Comparison of ENCODE assay signal across 11 cellular contexts in the genomic region with DNA sequence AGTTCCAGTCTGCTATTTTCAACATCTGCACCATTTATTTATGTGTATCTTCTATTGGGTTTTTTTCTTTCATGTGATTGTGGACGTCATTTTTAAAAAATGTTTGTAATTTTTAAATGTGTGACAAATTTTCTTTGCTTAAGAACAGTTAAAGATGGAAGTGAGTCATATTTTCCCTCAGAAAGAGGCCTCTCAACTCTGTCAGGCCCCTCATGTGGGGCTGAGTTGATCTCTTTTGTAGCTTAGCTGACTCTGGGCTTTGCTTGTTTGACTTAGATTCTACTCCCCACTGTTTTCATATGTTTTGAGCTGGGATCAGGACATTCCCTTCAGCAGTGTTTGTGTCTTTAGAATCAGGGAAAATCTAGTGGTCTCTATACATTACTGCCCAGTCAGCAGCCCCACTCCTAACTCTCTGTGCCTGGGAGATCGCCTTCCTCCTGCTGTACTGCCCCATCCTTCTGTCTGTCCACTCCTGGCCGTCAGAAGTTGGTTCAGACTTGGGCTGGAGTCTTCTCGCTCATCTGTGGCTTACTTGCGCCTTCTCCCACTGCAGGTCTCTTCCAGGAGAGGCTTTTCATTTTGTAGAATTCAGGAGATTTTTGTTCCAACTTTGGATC.
A peak's percentile ranks its signal among the peaks of the same experiment; 100 is the strongest.
DNase-seq lines count a peak whose midpoint lies in the region; ATAC-seq and TF ChIP-seq lines count a peak whose summit lies in the region.
"Had no signal": no experiment of that assay in that cellular context is flagged by ENCODE, and none has a peak within 500 bp of the region (broad histone marks: within the 10 kb centered on the region; RNA-seq: fewer than 3 reads in every experiment).

No MANE protein-coding gene starts in this region.

- H3K27me3 ChIP-seq in SJSA1 (replicated peaks) (no peaks in the 10 kb centered on the region), endodermal cell (ENCODE audit: control insufficient read depth, insufficient read depth, low read length, poor library complexity, severe bottlenecking) (no peaks in the 10 kb centered on the region), heart left ventricle (no peaks in the 10 kb centered on the region), adrenal gland (no peaks in the 10 kb centered on the region)

- H3K9ac ChIP-seq in endodermal cell (ENCODE audit: extremely low read depth, low read length, poor library complexity, severe bottlenecking), result peak overlapping the region; percentile 5

- H3K4me1 Mint-ChIP-seq in activated CD4-positive, alpha-beta T cell treated with anti-CD3 and anti-CD28 coated beads for 36 hours, result peaks cover 27% of the 10 kb centered on the region
- peaks cover 6% of the 10 kb centered on the region for H3K4me1 Mint-ChIP-seq in endodermal cell

- H3K36me3 ChIP-seq in SJSA1 (peaks cover 51% of the 10 kb centered on the region), endodermal cell (ENCODE audit: control insufficient read depth, insufficient read depth, low read length) (peaks cover 82% of the 10 kb centered on the region), heart left ventricle (peaks cover 0 to 83% (median 59%) of the 10 kb centered on the region in 9 donors), adrenal gland (replicated peaks in 1 of 2) (peaks cover 0 to 56% of the 10 kb centered on the region in 2 donors)

- no peaks in the 10 kb centered on the region for H3K27me3 Mint-ChIP-seq in activated CD4-positive, alpha-beta T cell treated with anti-CD3 and anti-CD28 coated beads for 36 hours
- no peaks in the 10 kb centered on the region for H3K27me3 Mint-ChIP-seq in endodermal cell (ENCODE audit: insufficient read depth)

- ATAC-seq in activated CD4-positive, alpha-beta T cell treated with anti-CD3 and anti-CD28 coated beads for 36 hours, result peak; percentile 93
- no peak for ATAC-seq in heart left ventricle
- ATAC-seq: GM12878 had no signal

- WGBS in endodermal cell (ENCODE audit: insufficient coverage in 1 of 2, insufficient read length in 1 of 2), 2 experiments, result 96% methylated on average over 5 of the region's 5 CpGs; no CpG with 5 or more reads in 1 of the 2 experiments
- WGBS in heart left ventricle, 4 donors, result 94 to 97% (median 95%) methylated on average over 5 of the region's 5 CpGs
- WGBS in adrenal gland, 4 donors, result 94 to 96% (median 94%) methylated on average over 5 of the region's 5 CpGs

- H3K9me3 ChIP-seq in SJSA1 (replicated peaks), result no peaks in the 10 kb centered on the region
- H3K9me3 ChIP-seq in endodermal cell (ENCODE audit: control insufficient read depth, low read length), result peaks cover 13% of the 10 kb centered on the region
- H3K9me3 ChIP-seq in heart left ventricle, result peaks cover 0 to 20% (median 0%) of the 10 kb centered on the region in 12 donors
- no peaks in the 10 kb centered on the region for H3K9me3 ChIP-seq in adrenal gland (replicated peaks in 1 of 3)

- peak overlapping the region; percentile 25 for H3K4me3 Mint-ChIP-seq in activated CD4-positive, alpha-beta T cell treated with anti-CD3 and anti-CD28 coated beads for 36 hours
- no peak overlapping the region for H3K4me3 Mint-ChIP-seq in endodermal cell

- CTCF ChIA-PET in activated CD4-positive, alpha-beta T cell treated with anti-CD3 and anti-CD28 coated beads for 36 hours (lab: Charles Lee), result no interaction called here

- peaks cover 45% of the 10 kb centered on the region for H3K36me3 Mint-ChIP-seq in activated CD4-positive, alpha-beta T cell treated with anti-CD3 and anti-CD28 coated beads for 36 hours (ENCODE audit: low read depth)
- H3K36me3 Mint-ChIP-seq in endodermal cell (ENCODE audit: low read depth), result peaks cover 48% of the 10 kb centered on the region

- H3K4me1 ChIP-seq in SJSA1 (replicated peaks), result peaks cover 10% of the 10 kb centered on the region
- no peaks in the 10 kb centered on the region for H3K4me1 ChIP-seq in endodermal cell (ENCODE audit: control insufficient read depth, insufficient read depth, low read length)
- H3K4me1 ChIP-seq in heart left ventricle, result no peaks in the 10 kb centered on the region
- H3K4me1 ChIP-seq in adrenal gland (replicated peaks in 1 of 2), result no peaks in the 10 kb centered on the region

- POLR2A ChIA-PET in activated CD4-positive, alpha-beta T cell treated with anti-CD3 and anti-CD28 coated beads for 36 hours (lab: Charles Lee), result no interaction called here

- H3K4me3 ChIP-seq in SJSA1, result no peak overlapping the region
- H3K4me3 ChIP-seq in endodermal cell (ENCODE audit: low read length), result no peak overlapping the region
- H3K4me3 ChIP-seq in skeletal muscle cell (ENCODE audit: low read depth, low read length), result no peak overlapping the region
- H3K4me3 ChIP-seq in heart left ventricle, result no peak overlapping the region
- H3K4me3 ChIP-seq in adrenal gland, result no peak overlapping the region
- H3K4me3 ChIP-seq: GM12878 had no signal

- TF ChIP-seq CTCF in endodermal cell (conservative IDR thresholded peaks at IDR 0.05) (no peak), heart left ventricle (IDR thresholded peaks at IDR 0.05) (no peak), adrenal gland (IDR thresholded peaks at IDR 0.05) (no peak)

- TF ChIP-seq POLR2A in heart left ventricle (IDR thresholded peaks at IDR 0.05), result no peak
- TF ChIP-seq POLR2A in adrenal gland (IDR thresholded peaks at IDR 0.05), result no peak

- DNase-seq in activated CD4-positive, alpha-beta T cell treated with anti-CD3 and anti-CD28 coated beads for 36 hours, result peak; percentile 47
- no peak for DNase-seq in activated CD4-positive, alpha-beta T cell treated with anti-CD3 and anti-CD28 coated beads for 1 hour
- peak in 1 of 2 experiments; percentile 50 for DNase-seq in SJSA1 (ENCODE audit: low read depth in 1 of 2, low spot score in 2 of 2)
- no peak for DNase-seq in endodermal cell
- peak; percentile 8 for DNase-seq in skeletal muscle cell (ENCODE audit: low read depth)
- DNase-seq in germinal center (ENCODE audit: low spot score), result no peak
- no peak for DNase-seq in heart left ventricle
- DNase-seq in adrenal gland, result no peak
- DNase-seq: NCI-H1694 had no signal

- H3K27ac Mint-ChIP-seq in activated CD4-positive, alpha-beta T cell treated with anti-CD3 and anti-CD28 coated beads for 36 hours, result peak overlapping the region; percentile 89
- H3K27ac Mint-ChIP-seq in endodermal cell, result no peak overlapping the region

- intact Hi-C loops in activated CD4-positive, alpha-beta T cell treated with anti-CD3 and anti-CD28 coated beads for 36 hours (cut with DNase I, micrococcal nuclease), result loop anchor here in 1 of 2 experiments (1.0 kb wide), 1 partner anchor 60 kb away; no protein-coding TSS in a partner anchor
- intact Hi-C loops in heart left ventricle (cut with DNase I), result no loop called here
- intact Hi-C loops in adrenal gland (cut with DNase I), result no loop called here

- peaks cover 1% of the 10 kb centered on the region for H3K9me3 Mint-ChIP-seq in activated CD4-positive, alpha-beta T cell treated with anti-CD3 and anti-CD28 coated beads for 36 hours (ENCODE audit: low read depth)
- peaks cover 3% of the 10 kb centered on the region for H3K9me3 Mint-ChIP-seq in endodermal cell

- peak overlapping the region; percentile 41 for H3K27ac ChIP-seq in SJSA1
- H3K27ac ChIP-seq in endodermal cell (ENCODE audit: low read depth, low read length), result no peak overlapping the region
- no peak overlapping the region for H3K27ac ChIP-seq in heart left ventricle
- no peak overlapping the region for H3K27ac ChIP-seq in adrenal gland
- H3K27ac ChIP-seq: epithelial cell of prostate had no signal

Comparison
In these comparisons a context has a peak if more than half of its experiments do, and no peak if none do; other contexts are left out.
1. DNase-seq: peak in activated CD4-positive, alpha-beta T cell treated with anti-CD3 and anti-CD28 coated beads for 36 hours (single experiment) and skeletal muscle cell (single experiment); none in activated CD4-positive, alpha-beta T cell treated with anti-CD3 and anti-CD28 coated beads for 1 hour (single experiment), endodermal cell (single experiment), germinal center (single experiment), heart left ventricle (0 of 5) and adrenal gland (0 of 7).